Comparison of ENCODE assay signal across 10 cellular contexts in the genomic region with DNA sequence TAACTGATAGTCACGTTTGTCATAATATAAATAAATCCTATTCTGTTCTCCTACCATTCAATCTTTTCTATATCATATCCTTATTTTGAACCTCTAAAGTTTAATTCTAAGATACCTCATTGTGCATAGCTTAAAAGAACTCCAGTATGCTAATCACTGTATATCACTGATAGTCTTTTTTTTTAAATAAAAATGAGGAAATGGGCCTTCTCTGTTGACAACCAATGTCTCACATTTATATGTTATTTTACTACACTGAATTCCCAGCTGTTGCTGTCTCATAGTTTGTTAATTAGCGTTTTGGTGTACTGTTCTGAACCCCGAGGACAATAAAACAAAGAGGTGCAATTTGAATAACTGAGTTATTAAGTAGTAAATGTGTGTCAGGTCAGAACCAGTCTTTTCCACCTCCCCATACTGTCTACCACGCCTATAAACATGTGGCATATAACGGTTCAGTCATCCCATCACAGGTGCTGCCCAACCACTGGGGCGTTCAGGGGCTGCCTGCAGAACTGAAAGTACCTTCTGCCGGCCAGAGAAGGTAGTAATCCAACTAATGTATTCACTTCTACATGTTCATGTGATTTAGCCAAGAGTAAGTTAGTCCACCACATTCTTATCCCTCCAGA. TPM values are rescaled to one million over a fixed set of nuclear protein-coding genes. Genes with fewer than 3 reads are reported as not detected.
DNase-seq lines count a peak whose midpoint lies in the region; ATAC-seq and TF ChIP-seq lines count a peak whose summit lies in the region.
"Had no signal": no experiment of that assay in that cellular context is flagged by ENCODE, and none has a peak within 500 bp of the region (broad histone marks: within the 10 kb centered on the region; RNA-seq: fewer than 3 reads in every experiment).

No MANE protein-coding gene starts in this region.

- peaks cover 0 to 7% (median 0%) of the 10 kb centered on the region in 11 donors for H3K9me3 Mint-ChIP-seq in naive thymus-derived CD4-positive, alpha-beta T cell

- no peak for TF ChIP-seq CTCF in coronary artery (IDR thresholded peaks at IDR 0.05)

- H3K9me3 ChIP-seq in naive thymus-derived CD4-positive, alpha-beta T cell (ENCODE audit: control insufficient read depth in 2 of 3, low read length in 3 of 3), result no peaks in the 10 kb centered on the region

- no peak overlapping the region for H3K4me3 Mint-ChIP-seq in naive thymus-derived CD4-positive, alpha-beta T cell

- H3K36me3 ChIP-seq in naive thymus-derived CD4-positive, alpha-beta T cell (ENCODE audit: control insufficient read depth in 2 of 3, insufficient read depth in 3 of 3, low read length in 3 of 3), result peaks cover 0 to 17% (median 10%) of the 10 kb centered on the region in 3 experiments

- H3K36me3 Mint-ChIP-seq in naive thymus-derived CD4-positive, alpha-beta T cell, result peaks cover 5 to 60% (median 58%) of the 10 kb centered on the region in 5 donors

- H3K4me3 ChIP-seq in naive thymus-derived CD4-positive, alpha-beta T cell (ENCODE audit: low read length), result no peak overlapping the region
- no peak overlapping the region for H3K4me3 ChIP-seq in coronary artery
- H3K4me3 ChIP-seq: skin epidermis had no signal

- intact Hi-C loops in naive thymus-derived CD4-positive, alpha-beta T cell (cut with micrococcal nuclease), result loop anchor here in 1 of 2 donors (1.0 kb wide), 1 partner anchor 8 kb away; no protein-coding TSS in a partner anchor

- CTCF ChIA-PET in naive thymus-derived CD4-positive, alpha-beta T cell (lab: Charles Lee), result no interaction called here

- H3K27ac Mint-ChIP-seq in naive thymus-derived CD4-positive, alpha-beta T cell, result peak overlapping the region in 3 of 9 donors; percentile 3 to 51 (median 32)

- ATAC-seq in GM18870 (IDR thresholded peaks at IDR 0.05; ENCODE audit: unreplicated experiment) (peak; percentile 95), GM21737 (IDR thresholded peaks at IDR 0.05; ENCODE audit: unreplicated experiment) (peak; percentile 93), HG03460 (IDR thresholded peaks at IDR 0.05; ENCODE audit: unreplicated experiment) (peak; percentile 98)
- ATAC-seq in naive thymus-derived CD4-positive, alpha-beta T cell, result peak; percentile 66

- H3K27me3 ChIP-seq in naive thymus-derived CD4-positive, alpha-beta T cell (ENCODE audit: control insufficient read depth in 2 of 2, insufficient read depth in 2 of 2, low read length in 2 of 2), result no peaks in the 10 kb centered on the region

- no peak overlapping the region for H3K27ac ChIP-seq in naive thymus-derived CD4-positive, alpha-beta T cell (ENCODE audit: low read depth, low read length)
- no peak overlapping the region for H3K27ac ChIP-seq in coronary artery
- H3K27ac ChIP-seq: skin epidermis had no signal

- H3K4me1 ChIP-seq in naive thymus-derived CD4-positive, alpha-beta T cell (ENCODE audit: control insufficient read depth in 2 of 2, insufficient read depth in 2 of 2, low read length in 2 of 2), result peaks cover 11 to 30% of the 10 kb centered on the region in 2 donors

- no peaks in the 10 kb centered on the region for H3K27me3 Mint-ChIP-seq in naive thymus-derived CD4-positive, alpha-beta T cell

- peaks cover 16 to 71% (median 66%) of the 10 kb centered on the region in 7 donors for H3K4me1 Mint-ChIP-seq in naive thymus-derived CD4-positive, alpha-beta T cell

- POLR2A ChIA-PET in naive thymus-derived CD4-positive, alpha-beta T cell (lab: Charles Lee), result no interaction called here

- DNase-seq in naive thymus-derived CD4-positive, alpha-beta T cell, result no peak
- DNase-seq in amygdala (lab: John Stamatoyannopoulos, UW), result no peak
- DNase-seq in coronary artery (ENCODE audit: low spot score), result no peak
- no peak for DNase-seq in NCI-H82 treated with DMSO at 0.1 percent for 48 hours (lab: John Stamatoyannopoulos, UW; ENCODE audit: unreplicated experiment)
- DNase-seq in DMS153 (lab: John Stamatoyannopoulos, UW), result no peak
- DNase-seq: Kasumi-1 had no signal

RNA-seq across cellular contexts. Expression of a gene that starts 14.9 kb away (rescaled TPM):
- total RNA-seq in naive thymus-derived CD4-positive, alpha-beta T cell, result 100 to 1,000 TPM in 3 of 5 experiments, 10 to 100 TPM in 2; 82.8 to 135 (median 109) TPM
- polyA plus RNA-seq in naive thymus-derived CD4-positive, alpha-beta T cell, result 10 to 100 TPM; 22.4 to 30.4 TPM
